9 cellular contexts compared by ENCODE assay signal in genomic region chr17:6894206-6894528, GRCh38.
DNase-seq lines count a peak whose midpoint lies in the region; ATAC-seq and TF ChIP-seq lines count a peak whose summit lies in the region.
"Had no signal": no experiment of that assay in that cellular context is flagged by ENCODE, and none has a peak within 500 bp of the region (broad histone marks: within the 10 kb centered on the region; RNA-seq: fewer than 3 reads in every experiment).

No MANE protein-coding gene starts in this region.

- intact Hi-C loops in CD8-positive, alpha-beta T cell (cut with DNase I, micrococcal nuclease): no loop called here

- no peaks in the 10 kb centered on the region for H3K9me3 Mint-ChIP-seq in CD8-positive, alpha-beta T cell

- no peak overlapping the region for H3K4me3 ChIP-seq in CD8-positive, alpha-beta T cell (ENCODE audit: low read depth, low read length)
- H3K4me3 ChIP-seq in HUES64 (ENCODE audit: low read length) (peak overlapping the region; percentile 59), cardiac fibroblast (replicated peaks in 1 of 2; ENCODE audit: low read depth in 2 of 2, low read length in 2 of 2) (no peak overlapping the region)
- no peak overlapping the region for H3K4me3 ChIP-seq in effector memory CD4-positive, alpha-beta T cell (ENCODE audit: insufficient read depth, low read depth, low read length, poor library complexity, severe bottlenecking)

- H3K27me3 Mint-ChIP-seq in CD8-positive, alpha-beta T cell (ENCODE audit: low read depth): peaks cover 51% of the 10 kb centered on the region

- H3K9me3 ChIP-seq in CD8-positive, alpha-beta T cell (ENCODE audit: low read length): no peaks in the 10 kb centered on the region
- H3K9me3 ChIP-seq in HUES64 (ENCODE audit: insufficient read depth, low read depth, low read length): no peaks in the 10 kb centered on the region
- no peaks in the 10 kb centered on the region for H3K9me3 ChIP-seq in effector memory CD4-positive, alpha-beta T cell (ENCODE audit: control insufficient read depth, low read length)

- WGBS in HUES64: 9% methylated on average over 18 of the region's 18 CpGs

- DNase-seq in CD8-positive, alpha-beta T cell: peak in 1 of 7 experiments; percentile 18
- DNase-seq in cardiac fibroblast (ENCODE audit: low read depth in 2 of 2) (peak; percentile 15 to 37), lung microvascular endothelial cell (ENCODE audit: low read depth in 2 of 2) (peak; percentile 46 to 71), SHP77 treated with DMSO at 0.1 percent for 48 hours (lab: John Stamatoyannopoulos, UW) (no peak), NCI-H69 (lab: John Stamatoyannopoulos, UW) (no peak)
- no peak for DNase-seq in activated CD4-positive, CD25-positive, alpha-beta regulatory T cell (lab: John Stamatoyannopoulos, UW)
- no peak for DNase-seq in effector memory CD4-positive, alpha-beta T cell
- DNase-seq: Kasumi-1 had no signal

- CTCF ChIA-PET in CD8-positive, alpha-beta T cell (lab: Charles Lee): interaction anchor here (0.6 to 2.6 kb wide), 3 partner anchors 17 to 562 kb away, joined by 4 to 9 read pairs (median 6); no protein-coding TSS in a partner anchor

- H3K4me1 Mint-ChIP-seq in CD8-positive, alpha-beta T cell (ENCODE audit: low read depth): peaks cover 6% of the 10 kb centered on the region

- no peaks in the 10 kb centered on the region for H3K4me1 ChIP-seq in CD8-positive, alpha-beta T cell (ENCODE audit: insufficient read depth, low read length)
- H3K4me1 ChIP-seq in HUES64 (ENCODE audit: insufficient read depth, low read length): no peaks in the 10 kb centered on the region
- no peaks in the 10 kb centered on the region for H3K4me1 ChIP-seq in effector memory CD4-positive, alpha-beta T cell (ENCODE audit: control insufficient read depth, insufficient read depth, low read length, poor library complexity, severe bottlenecking)

- H3K9ac ChIP-seq in HUES64 (ENCODE audit: low read depth, low read length): peak overlapping the region; percentile 20; the same call in 1 of the 2 replicates

- ATAC-seq in CD8-positive, alpha-beta T cell: no peak

- no peaks in the 10 kb centered on the region for H3K36me3 ChIP-seq in CD8-positive, alpha-beta T cell (ENCODE audit: insufficient read depth, low read length)
- H3K36me3 ChIP-seq in HUES64 (ENCODE audit: insufficient read depth, low read length): no peaks in the 10 kb centered on the region
- no peaks in the 10 kb centered on the region for H3K36me3 ChIP-seq in effector memory CD4-positive, alpha-beta T cell (ENCODE audit: control insufficient read depth, insufficient read depth, low read length)

- peaks cover 9% of the 10 kb centered on the region for H3K36me3 Mint-ChIP-seq in CD8-positive, alpha-beta T cell

- H3K27me3 ChIP-seq in CD8-positive, alpha-beta T cell (ENCODE audit: insufficient read depth, low read length): no peaks in the 10 kb centered on the region
- H3K27me3 ChIP-seq in HUES64 (ENCODE audit: insufficient read depth, low read length): peaks cover 58% of the 10 kb centered on the region
- no peaks in the 10 kb centered on the region for H3K27me3 ChIP-seq in effector memory CD4-positive, alpha-beta T cell (replicated peaks; ENCODE audit: control insufficient read depth, insufficient read depth, low read length, poor library complexity, severe bottlenecking)

- POLR2A ChIA-PET in CD8-positive, alpha-beta T cell (lab: Charles Lee): no interaction called here

- H3K27ac Mint-ChIP-seq in CD8-positive, alpha-beta T cell: no peak overlapping the region

- no peak overlapping the region for H3K27ac ChIP-seq in CD8-positive, alpha-beta T cell (ENCODE audit: low read depth, low read length)
- no peak overlapping the region for H3K27ac ChIP-seq in HUES64 (ENCODE audit: low read depth, low read length)
- no peak overlapping the region for H3K27ac ChIP-seq in effector memory CD4-positive, alpha-beta T cell (ENCODE audit: insufficient read depth, low read length, poor library complexity, severe bottlenecking)

- TF ChIP-seq CTCF in CD8-positive, alpha-beta T cell (IDR thresholded peaks at IDR 0.05): peak; percentile 17
- TF ChIP-seq CTCF in cardiac fibroblast (IDR thresholded peaks at IDR 0.05; ENCODE audit: low read depth, low read length): peak; percentile 74

- H3K4me3 Mint-ChIP-seq in CD8-positive, alpha-beta T cell: peak overlapping the region; percentile 5

Comparison
In these comparisons a context has a peak if more than half of its experiments do, and no peak if none do; other contexts are left out.
1. DNase-seq: peak in cardiac fibroblast (2 of 2) and lung microvascular endothelial cell (2 of 2); none in SHP77 treated with DMSO at 0.1 percent for 48 hours (single experiment), activated CD4-positive, CD25-positive, alpha-beta regulatory T cell (0 of 4), NCI-H69 (single experiment) and effector memory CD4-positive, alpha-beta T cell (0 of 3).